In genomic region chr14:68548194-68549056, GRCh38 we compare ENCODE assay signal across 8 cellular contexts.
A peak's percentile ranks its signal among the peaks of the same experiment; 100 is the strongest.
DNase-seq lines count a peak whose midpoint lies in the region; ATAC-seq and TF ChIP-seq lines count a peak whose summit lies in the region.

No MANE protein-coding gene starts in this region.

- in situ Hi-C loops in mammary epithelial cell (cut with MboI; ENCODE audit: low sequenced_read_pairs in 2 of 2): loop anchor here in 1 of 2 donors (25.0 kb wide), 2 partner anchors 239 to 611 kb away; partner anchors contain the start of gene ZFP36L1

- peak overlapping the region; percentile 93 for H3K9ac ChIP-seq in mammary epithelial cell (ENCODE audit: insufficient read depth, low read length)

- H3K4me2 ChIP-seq in mammary epithelial cell (ENCODE audit: insufficient read depth, low read depth, low read length): peak overlapping the region; percentile 67

- H3K79me2 ChIP-seq in mammary epithelial cell (ENCODE audit: insufficient read depth, low read length): peaks cover 3% of the 10 kb centered on the region

- no peak for TF ChIP-seq CTCF in mammary epithelial cell (conservative IDR thresholded peaks at IDR 0.05 in 1 of 2, IDR thresholded peaks at IDR 0.05 in 1 of 2; ENCODE audit: extremely low read depth in 1 of 2, insufficient read depth in 1 of 2, low read depth in 1 of 2, low read length in 2 of 2)
- TF ChIP-seq CTCF in suprapubic skin (IDR thresholded peaks at IDR 0.05): no peak
- TF ChIP-seq CTCF in endothelial cell (IDR thresholded peaks at IDR 0.05; ENCODE audit: unreplicated experiment): no peak

- no peak overlapping the region for H3K4me3 ChIP-seq in mammary epithelial cell (replicated peaks in 1 of 3; ENCODE audit: insufficient read depth in 1 of 3, low read depth in 2 of 3, low read length in 3 of 3)
- peak overlapping the region; percentile 4 for H3K4me3 ChIP-seq in suprapubic skin

- no peaks in the 10 kb centered on the region for H3K9me3 Mint-ChIP-seq in activated naive CD4-positive, alpha-beta T cell treated with anti-CD3 and anti-CD28 coated beads, Interleukin-2, amount 50 U/mL, for 72 hours
- H3K9me3 Mint-ChIP-seq in endothelial cell (ENCODE audit: unreplicated experiment): no peaks in the 10 kb centered on the region

- H3K36me3 Mint-ChIP-seq in activated naive CD4-positive, alpha-beta T cell treated with anti-CD3 and anti-CD28 coated beads, Interleukin-2, amount 50 U/mL, for 72 hours: no peaks in the 10 kb centered on the region
- no peaks in the 10 kb centered on the region for H3K36me3 Mint-ChIP-seq in endothelial cell (ENCODE audit: low read depth, unreplicated experiment)

- peaks cover 86% of the 10 kb centered on the region for H3K4me1 ChIP-seq in mammary epithelial cell (ENCODE audit: insufficient read depth, low read length)
- H3K4me1 ChIP-seq in suprapubic skin: peaks cover 98% of the 10 kb centered on the region

- peak overlapping the region; percentile 98 for H3K27ac ChIP-seq in mammary epithelial cell (ENCODE audit: insufficient read depth, low read depth, low read length)
- H3K27ac ChIP-seq in suprapubic skin: peak overlapping the region; percentile 98

- H3K9me3 ChIP-seq in mammary epithelial cell (replicated peaks; ENCODE audit: insufficient read depth, low read length) (no peaks in the 10 kb centered on the region), suprapubic skin (no peaks in the 10 kb centered on the region)

- ATAC-seq in activated naive CD4-positive, alpha-beta T cell treated with anti-CD3 and anti-CD28 coated beads, Interleukin-2, amount 50 U/mL, for 72 hours: no peak
- no peak for ATAC-seq in HG02571 (IDR thresholded peaks at IDR 0.05; ENCODE audit: unreplicated experiment)

- H3K4me3 Mint-ChIP-seq in endothelial cell (ENCODE audit: unreplicated experiment): no peak overlapping the region

- BruUV-seq in mammary epithelial cell (replicated peaks; lab: Mats Ljungman, UMichigan): no TSS peak

- intact Hi-C loops in mammary epithelial cell (cut with micrococcal nuclease): loop anchor here (1.0 to 5.0 kb wide), 4 partner anchors 29 to 406 kb away; no protein-coding TSS in a partner anchor

- peak; percentile 84 for DNase-seq in LoVo (ENCODE audit: low spot score)
- DNase-seq in mammary epithelial cell: peak; percentile 98
- DNase-seq in kidney tubule cell (ENCODE audit: low spot score): peak; percentile 89
- peak; percentile 95 to 97 for DNase-seq in suprapubic skin (ENCODE audit: low spot score in 2 of 2)
- DNase-seq in DMS 273 (lab: John Stamatoyannopoulos, UW; ENCODE audit: unreplicated experiment): no peak
- no peak for DNase-seq in activated naive CD4-positive, alpha-beta T cell treated with anti-CD3 and anti-CD28 coated beads, Interleukin-2, amount 50 U/mL, for 72 hours (ENCODE audit: low spot score in 2 of 2)
- no peak for DNase-seq in endothelial cell (ENCODE audit: low spot score)

- no peak overlapping the region for H2AFZ ChIP-seq in mammary epithelial cell (ENCODE audit: low read depth, low read length)

- no peak for TF ChIP-seq POLR2A in suprapubic skin (IDR thresholded peaks at IDR 0.05)

- H3K36me3 ChIP-seq in mammary epithelial cell (ENCODE audit: insufficient read depth, low read length) (no peaks in the 10 kb centered on the region), suprapubic skin (no peaks in the 10 kb centered on the region)

- H3K4me1 Mint-ChIP-seq in endothelial cell (ENCODE audit: unreplicated experiment): peaks cover 49% of the 10 kb centered on the region

- 36% methylated on average over 11 of the region's 14 CpGs for WGBS in mammary epithelial cell (ENCODE audit: low coverage, missing lambda C conversion rate)
- WGBS in suprapubic skin: 37% methylated on average over 14 of the region's 14 CpGs

- no peaks in the 10 kb centered on the region for H3K27me3 ChIP-seq in mammary epithelial cell (ENCODE audit: insufficient read depth, low read length)
- no peaks in the 10 kb centered on the region for H3K27me3 ChIP-seq in suprapubic skin

- H4K20me1 ChIP-seq in mammary epithelial cell (ENCODE audit: insufficient read depth, low read length): no peaks in the 10 kb centered on the region

- no peak for TF ChIP-seq EP300 in suprapubic skin (IDR thresholded peaks at IDR 0.05)

- dilution Hi-C loops in mammary epithelial cell (cut with HindIII; ENCODE audit: low sequenced_read_pairs): no loop called here

- CTCF ChIA-PET in mammary epithelial cell (lab: Charles Lee; ENCODE audit: low non-redundant PET): no interaction called here

- H3K27me3 Mint-ChIP-seq in endothelial cell (ENCODE audit: unreplicated experiment): peaks cover 4% of the 10 kb centered on the region

- H3K27ac Mint-ChIP-seq in activated naive CD4-positive, alpha-beta T cell treated with anti-CD3 and anti-CD28 coated beads, Interleukin-2, amount 50 U/mL, for 72 hours: no peak overlapping the region
- no peak overlapping the region for H3K27ac Mint-ChIP-seq in endothelial cell (ENCODE audit: unreplicated experiment)

Comparison
In these comparisons a context has a peak if more than half of its experiments do, and no peak if none do; other contexts are left out.
1. DNase-seq: peak in LoVo (single experiment), mammary epithelial cell (single experiment), kidney tubule cell (single experiment) and suprapubic skin (2 of 2); none in DMS 273 (single experiment), activated naive CD4-positive, alpha-beta T cell treated with anti-CD3 and anti-CD28 coated beads, Interleukin-2, amount 50 U/mL, for 72 hours (0 of 2) and endothelial cell (single experiment).